In genomic region chr9:20728493-20729220, GRCh38 we compare ENCODE assay signal across 12 cellular contexts. TPM values are rescaled to one million over a fixed set of nuclear protein-coding genes. Genes with fewer than 3 reads are reported as not detected.
DNase-seq lines count a peak whose midpoint lies in the region; ATAC-seq and TF ChIP-seq lines count a peak whose summit lies in the region.
"Had no signal": no experiment of that assay in that cellular context is flagged by ENCODE, and none has a peak within 500 bp of the region (broad histone marks: within the 10 kb centered on the region; RNA-seq: fewer than 3 reads in every experiment).

No MANE protein-coding gene starts in this region.

- H3K27me3 ChIP-seq in mesenchymal stem cell (ENCODE audit: control insufficient read depth in 1 of 2, insufficient read depth in 1 of 2, low read length in 2 of 2), result no peaks in the 10 kb centered on the region
- H3K27me3 ChIP-seq: suprapubic skin had no signal

- ATAC-seq in GM18511 (IDR thresholded peaks at IDR 0.05; ENCODE audit: unreplicated experiment) (no peak), left lobe of liver (no peak)
- ATAC-seq: left cardiac atrium had no signal

- TF ChIP-seq CTCF in choroid plexus epithelial cell (conservative IDR thresholded peaks at IDR 0.05; ENCODE audit: low read depth, low read length), result no peak

- no peak overlapping the region for H3K27ac ChIP-seq in mesenchymal stem cell (ENCODE audit: low read length, poor library complexity, severe bottlenecking)
- H3K27ac ChIP-seq: suprapubic skin had no signal

- no peak overlapping the region for H2BK120ac ChIP-seq in mesenchymal stem cell (ENCODE audit: low read depth, low read length)

- no peak overlapping the region for H3K18ac ChIP-seq in mesenchymal stem cell (ENCODE audit: low read depth in 1 of 2, low read length in 2 of 2)

- no peak overlapping the region for H3K4me2 ChIP-seq in mesenchymal stem cell (ENCODE audit: low read length, poor library complexity, severe bottlenecking)

- peaks cover 3 to 49% of the 10 kb centered on the region in 2 experiments for H3K36me3 ChIP-seq in mesenchymal stem cell (ENCODE audit: control insufficient read depth in 1 of 2, insufficient read depth in 2 of 2, low read depth in 1 of 2, low read length in 2 of 2)
- H3K36me3 ChIP-seq: suprapubic skin had no signal

- H2BK15ac ChIP-seq in mesenchymal stem cell (ENCODE audit: low read depth, poor library complexity, severe bottlenecking), result no peak overlapping the region

- no peak overlapping the region for H4K8ac ChIP-seq in mesenchymal stem cell (ENCODE audit: low read length)

- no peak overlapping the region for H3K4ac ChIP-seq in mesenchymal stem cell (ENCODE audit: low read depth in 1 of 2, low read length in 2 of 2)

- no peak overlapping the region for H2AFZ ChIP-seq in mesenchymal stem cell (ENCODE audit: low read depth, low read length)

- H3K9ac ChIP-seq in mesenchymal stem cell (ENCODE audit: low read length), result no peak overlapping the region

- H4K91ac ChIP-seq in mesenchymal stem cell (ENCODE audit: low read length), result no peak overlapping the region

- H3K4me3 ChIP-seq in choroid plexus epithelial cell (ENCODE audit: low read depth, low read length), result no peak overlapping the region
- H3K4me3 ChIP-seq in mesenchymal stem cell (ENCODE audit: insufficient read depth in 1 of 2, low read depth in 1 of 2, low read length in 2 of 2), result no peak overlapping the region
- H3K4me3 ChIP-seq: suprapubic skin had no signal

- peak; percentile 6 for DNase-seq in GF-D8 (lab: John Stamatoyannopoulos, UW)
- peak; percentile 12 for DNase-seq in NCI-H1105 (lab: John Stamatoyannopoulos, UW)
- DNase-seq in choroid plexus epithelial cell (ENCODE audit: low read depth), result peak; percentile 79
- DNase-seq in mesenchymal stem cell, result peak; percentile 20
- no peak for DNase-seq in UCSD-AML1 (lab: John Stamatoyannopoulos, UW; ENCODE audit: unreplicated experiment)
- no peak for DNase-seq in left lobe of liver (ENCODE audit: low spot score)
- no peak for DNase-seq in NCI-H748 treated with DMSO at 0.1 percent for 48 hours (lab: John Stamatoyannopoulos, UW)
- DNase-seq: activated naive CD4-positive, alpha-beta T cell treated with Interleukin-2 at 50 U/mL for 16 hours; left cardiac atrium; SHP77 had no signal

- H3K14ac ChIP-seq in mesenchymal stem cell (ENCODE audit: low read length in 2 of 2), result no peak overlapping the region

- H3K79me1 ChIP-seq in mesenchymal stem cell (replicated peaks; ENCODE audit: low read length, poor library complexity, severe bottlenecking), result peaks cover 8% of the 10 kb centered on the region

- H3K9me3 ChIP-seq in mesenchymal stem cell (ENCODE audit: control insufficient read depth, low read length), result no peaks in the 10 kb centered on the region
- H3K9me3 ChIP-seq: suprapubic skin had no signal

- H3K4me1 ChIP-seq in mesenchymal stem cell (ENCODE audit: control insufficient read depth, insufficient read depth, low read depth, low read length), result no peaks in the 10 kb centered on the region
- H3K4me1 ChIP-seq: suprapubic skin had no signal

- no peak overlapping the region for H2BK5ac ChIP-seq in mesenchymal stem cell (ENCODE audit: low read depth, low read length, poor library complexity, severe bottlenecking)

- no peak overlapping the region for H3K23ac ChIP-seq in mesenchymal stem cell (ENCODE audit: low read length in 2 of 2)

- H2AK5ac ChIP-seq in mesenchymal stem cell (ENCODE audit: low read length, severe bottlenecking), result no peak overlapping the region

- no peak overlapping the region for H2BK12ac ChIP-seq in mesenchymal stem cell (ENCODE audit: low read length in 2 of 2)

RNA-seq across cellular contexts. Expression of gene FOCAD, which starts 44.6 kb away (rescaled TPM):
- 16.0 TPM for polyA plus RNA-seq in mesenchymal stem cell (2013, experiment 1 of 2)
- 16.2 TPM for polyA plus RNA-seq in mesenchymal stem cell (2013, experiment 2 of 2)
- total RNA-seq in left lobe of liver, result 7.5 TPM

Comparison
In these comparisons a context has a peak if more than half of its experiments do, and no peak if none do; other contexts are left out.
1. DNase-seq: peak in GF-D8 (single experiment), NCI-H1105 (single experiment), choroid plexus epithelial cell (single experiment) and mesenchymal stem cell (single experiment); none in UCSD-AML1 (single experiment), left lobe of liver (single experiment) and NCI-H748 treated with DMSO at 0.1 percent for 48 hours (single experiment).